ENCODE assay signal across 8 cellular contexts in the genomic region with DNA sequence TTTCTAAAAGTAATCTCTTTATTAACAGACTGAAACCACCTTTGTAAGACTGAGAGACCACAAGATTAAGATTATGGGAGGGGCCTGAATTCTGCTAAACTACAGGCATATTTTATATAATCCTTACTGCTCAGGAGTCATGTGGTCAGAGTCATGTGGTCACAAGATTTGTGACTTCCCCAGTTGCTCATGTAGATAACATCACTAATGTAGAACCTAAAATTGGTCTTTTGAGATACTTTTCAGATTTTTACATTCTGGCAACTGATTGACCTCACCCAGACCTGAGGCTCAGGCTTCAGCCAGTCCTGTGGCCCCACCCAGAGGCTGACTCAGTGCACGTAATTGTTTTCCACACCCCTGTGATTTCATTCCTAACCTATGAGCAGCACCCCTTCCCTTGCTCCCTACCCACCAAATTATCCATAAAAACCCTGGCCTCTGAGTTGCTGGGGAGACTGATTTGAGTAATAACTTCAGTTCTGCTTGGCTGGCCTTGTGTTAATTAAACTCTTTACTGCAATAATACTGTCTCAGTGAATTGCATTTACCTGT. TPM values are rescaled to one million over a fixed set of nuclear protein-coding genes. Genes with fewer than 3 reads are reported as not detected.
DNase-seq lines count a peak whose midpoint lies in the region; ATAC-seq, FAIRE-seq and TF ChIP-seq lines count a peak whose summit lies in the region.

No MANE protein-coding gene starts in this region.

- H3K79me2 ChIP-seq in K562 (ENCODE audit: control insufficient read depth, insufficient read depth, low read length) = no peaks in the 10 kb centered on the region

- H3K9me3 ChIP-seq in heart left ventricle (no peaks in the 10 kb centered on the region), K562 (replicated peaks; ENCODE audit: control insufficient read depth, insufficient read depth, low read depth, low read length) (no peaks in the 10 kb centered on the region), mucosa of descending colon (no peaks in the 10 kb centered on the region)

- TF ChIP-seq EP300 in K562 (IDR thresholded peaks at IDR 0.05; ENCODE audit: low read length) = peak; percentile 25; the same call in 1 of the 2 replicates

- H2AFZ ChIP-seq in K562 (ENCODE audit: low read depth, low read length) = peak overlapping the region; percentile 58

- TF ChIP-seq RAD21 in K562 (CRISPR knock-in tag; conservative IDR thresholded peaks at IDR 0.05 in 1 of 2, IDR thresholded peaks at IDR 0.05 in 1 of 2) = peak; percentile 92 to 94

- FAIRE-seq in RCC 7860 (lab: Jason Lieb, UNC) = peak; percentile 95
- peak; percentile 85 for FAIRE-seq in K562 (lab: Jason Lieb, UNC)

- 44 to 61% (median 49%) methylated on average over 1 of the region's 1 CpG for WGBS in heart left ventricle, 4 donors
- 0% methylated on average over 1 of the region's 1 CpG for WGBS in K562 (ENCODE audit: insufficient coverage, low coverage, missing lambda C conversion rate)

- no peaks in the 10 kb centered on the region for H3K9me1 ChIP-seq in K562 (ENCODE audit: control insufficient read depth, insufficient read depth, low read length)

- TF ChIP-seq CTCF in heart left ventricle (IDR thresholded peaks at IDR 0.05) (peak in 7 of 12 donors; percentile 9 to 38 (median 25)), K562 (IDR thresholded peaks at IDR 0.05 in 2 of 3, conservative IDR thresholded peaks at IDR 0.05 in 1 of 3; ENCODE audit: insufficient read depth in 2 of 3, low read depth in 1 of 3, low read length in 3 of 3) (peak; percentile 79 to 83 (median 80)), mucosa of descending colon (IDR thresholded peaks at IDR 0.05) (no peak)

- no peaks in the 10 kb centered on the region for H3K27me3 ChIP-seq in heart left ventricle
- no peaks in the 10 kb centered on the region for H3K27me3 ChIP-seq in K562 (ENCODE audit: control insufficient read depth in 2 of 2, insufficient read depth in 2 of 2, low read length in 2 of 2)

- no peak overlapping the region for H3K9ac ChIP-seq in K562 (ENCODE audit: insufficient read depth in 1 of 2, low read depth in 2 of 2, low read length in 2 of 2)

- no TSS peak for BruUV-seq in K562 (replicated peaks; lab: Mats Ljungman, UMichigan)

- TF ChIP-seq POLR2A in heart left ventricle (IDR thresholded peaks at IDR 0.05) (no peak), K562 (conservative IDR thresholded peaks at IDR 0.05) (no peak)

- intact Hi-C loops in heart left ventricle (cut with DNase I) (loop anchor here in 2 of 10 donors (10.0 kb wide), 2 partner anchors 108 to 148 kb away; no protein-coding TSS in a partner anchor), cardiac septum (cut with DNase I) (no loop called here), K562 (cut with micrococcal nuclease) (loop anchor here (1.0 to 5.0 kb wide), 5 partner anchors 34 to 471 kb away; partner anchors contain the start of gene LRRC8B), mucosa of descending colon (cut with DNase I, micrococcal nuclease) (no loop called here)

- H4K20me1 ChIP-seq in K562 (replicated peaks; ENCODE audit: control insufficient read depth, insufficient read depth, low read length) = no peaks in the 10 kb centered on the region

- no peak overlapping the region for H3K4me3 ChIP-seq in heart left ventricle
- H3K4me3 ChIP-seq in K562 = no peak overlapping the region
- no peak overlapping the region for H3K4me3 ChIP-seq in mucosa of descending colon

- DNase-seq in heart left ventricle (peak in 3 of 5 donors; percentile 23 to 39 (median 37)), cardiac septum (ENCODE audit: low spot score) (no peak), RCC 7860 (ENCODE audit: low spot score) (peak; percentile 98), K562 (ENCODE audit: extremely low read depth in 1 of 4, low spot score in 3 of 4) (peak; percentile 37 to 84 (median 62)), mucosa of descending colon (peak; percentile 64 to 79 (median 72)), HuH-7 (ENCODE audit: low spot score) (no peak)

- H3K27ac ChIP-seq in heart left ventricle = no peak overlapping the region
- H3K27ac ChIP-seq in K562 (ENCODE audit: extremely low read depth, low read depth, low read length) = no peak overlapping the region; the same call in 2 of the 3 replicates

- CTCF ChIA-PET in K562 (lab: Yijun Ruan, JAX; ENCODE audit: low intra/inter-chr PET ratio) = interaction anchor here (1.2 kb wide), 1 partner anchor 149 kb away, joined by 5 read pairs; no protein-coding TSS in a partner anchor

- no peaks in the 10 kb centered on the region for H3K36me3 ChIP-seq in heart left ventricle
- no peaks in the 10 kb centered on the region for H3K36me3 ChIP-seq in K562 (ENCODE audit: control insufficient read depth, insufficient read depth, low read length)
- H3K36me3 ChIP-seq in mucosa of descending colon (ENCODE audit: low read depth) = no peaks in the 10 kb centered on the region

- ATAC-seq in heart left ventricle (peak in 3 of 4 donors; percentile 69 to 80 (median 79)), HG02938 (IDR thresholded peaks at IDR 0.05; ENCODE audit: unreplicated experiment) (peak; percentile 46), K562 (peak; percentile 97), mucosa of descending colon (peak; percentile 97), HG02973 (IDR thresholded peaks at IDR 0.05; ENCODE audit: unreplicated experiment) (no peak)

- POLR2A ChIA-PET in K562 (lab: Yijun Ruan, JAX) = no interaction called here

- H3K4me1 ChIP-seq in heart left ventricle (peaks cover 0 to 16% (median 0%) of the 10 kb centered on the region in 12 donors), K562 (replicated peaks in 1 of 2; ENCODE audit: control insufficient read depth in 2 of 2, insufficient read depth in 2 of 2, low read length in 2 of 2) (peaks cover 8 to 56% of the 10 kb centered on the region in 2 experiments; a peak in 4 of 5 replicates), mucosa of descending colon (ENCODE audit: low read depth) (peaks cover 16% of the 10 kb centered on the region)

- in situ Hi-C loops in K562 (cut with MboI) = loop anchor here (5.0 kb wide), 1 partner anchor 146 kb away; no protein-coding TSS in a partner anchor

- peak overlapping the region; percentile 25; the same call in 1 of the 2 replicates for H3K4me2 ChIP-seq in K562 (ENCODE audit: insufficient read depth, low read length)

TF ChIP-seq in K562, 482 proteins besides CTCF, POLR2A, EP300 and RAD21 (continues in another document):
- peak; percentile 42 for TF ChIP-seq EP400 (IDR thresholded peaks at IDR 0.05)
- no peak for TF ChIP-seq ELF1 (tag; IDR thresholded peaks at IDR 0.05)
- no peak for TF ChIP-seq ZBTB9 (CRISPR knock-in tag; IDR thresholded peaks at IDR 0.05)
- TF ChIP-seq MXI1 (IDR thresholded peaks at IDR 0.05; ENCODE audit: low read depth, low read length) = no peak
- TF ChIP-seq, protein P1, sequence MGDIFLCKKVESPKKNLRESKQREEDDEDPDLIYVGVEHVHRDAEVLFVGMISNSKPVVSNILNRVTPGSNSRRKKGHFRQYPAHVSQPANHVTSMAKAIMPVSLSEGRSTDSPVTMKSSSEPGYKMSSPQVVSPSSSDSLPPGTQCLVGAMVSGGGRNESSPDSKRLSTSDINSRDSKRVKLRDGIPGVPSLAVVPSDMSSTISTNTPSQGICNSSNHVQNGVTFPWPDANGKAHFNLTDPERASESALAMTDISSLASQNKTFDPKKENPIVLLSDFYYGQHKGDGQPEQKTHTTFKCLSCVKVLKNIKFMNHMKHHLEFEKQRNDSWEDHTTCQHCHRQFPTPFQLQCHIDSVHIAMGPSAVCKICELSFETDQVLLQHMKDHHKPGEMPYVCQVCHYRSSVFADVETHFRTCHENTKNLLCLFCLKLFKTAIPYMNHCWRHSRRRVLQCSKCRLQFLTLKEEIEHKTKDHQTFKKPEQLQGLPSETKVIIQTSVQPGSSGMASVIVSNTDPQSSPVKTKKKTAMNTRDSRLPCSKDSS (IDR thresholded peaks at IDR 0.05; ENCODE audit: low read depth, partially characterized antibody) = no peak
- 0 out of 4 replicates have a peak, but pooled peaks of 1 of the 2 experiments have one; percentile 11 for TF ChIP-seq FOXK2 (conservative IDR thresholded peaks at IDR 0.05 in 1 of 2, IDR thresholded peaks at IDR 0.05 in 1 of 2; ENCODE audit: low read depth in 2 of 2)
- peak; percentile 63; the same call in 1 of the 2 replicates for TF ChIP-seq TOE1 (IDR thresholded peaks at IDR 0.05; ENCODE audit: borderline replicate concordance)
- TF ChIP-seq TOE1 (CRISPR knock-in tag; IDR thresholded peaks at IDR 0.05; ENCODE audit: borderline replicate concordance, low read depth) = no peak
- TF ChIP-seq GABPB1 (CRISPR knock-in tag; IDR thresholded peaks at IDR 0.05) = 0 out of 2 replicates have a peak, but pooled peaks have one; percentile 22

RNA-seq across cellular contexts. Expression of gene ZNF326, which starts 41.8 kb away (rescaled TPM):
- total RNA-seq in heart left ventricle (10 to 100 TPM in 6 of 9 donors, 1 to 10 TPM in 3; 4.9 to 14.7 (median 10.1) TPM), cardiac septum (14.0 TPM), K562 (2014; rRNA removed) (7.2 and 9.2 TPM in 2 replicates), K562 (2014; rRNA removed; fragmentation: Illumina TruSeq; extraction: Trizol) (20.1 and 24.4 TPM in 2 replicates), K562 (2015; rRNA removed; fragmentation: Illumina TruSeq; extraction: Trizol) (17.1 and 19.4 TPM in 2 replicates), K562 (2021) (17.6 and 23.5 TPM in 2 replicates), mucosa of descending colon (10 to 100 TPM; 25.8 to 41.5 (median 40.1) TPM)
- polyA plus RNA-seq in heart left ventricle (10 to 100 TPM; 11.4 to 12.0 TPM), K562 (2011; rRNA removed) (29.5 and 30.6 TPM in 2 replicates), K562 (2014; fragmentation: Illumina TruSeq; extraction: Trizol) (26.8 and 33.2 TPM in 2 replicates), K562 (2014; fragmentation: Nextera tagmentation; extraction: Ambion mirVana) (1 to 10 TPM; 7.3 to 7.7 TPM), K562 (2014; rRNA removed) (30.4 and 31.6 TPM in 2 replicates)
- 16.4 and 77.7 TPM in 2 replicates for total RNA-seq in K562 (2011; cell fraction: chromatin; rRNA removed; ENCODE audit: low replicate concordance)
- total RNA-seq in K562 (2011; cell fraction: nucleolus; rRNA removed) = 11.0 and 16.2 TPM in 2 replicates
- total RNA-seq in K562 (2011; cell fraction: nucleoplasm; rRNA removed) = 31.3 and 61.9 TPM in 2 replicates
- 10.0 and 21.1 TPM in 2 replicates for polyA plus RNA-seq in K562 (2011; cell fraction: cytosol; rRNA removed)
- polyA plus RNA-seq in K562 (2011; cell fraction: nucleus; rRNA removed) = 27.1 and 38.8 TPM in 2 replicates
- 13.6 and 33.7 TPM in 2 replicates for polyA plus RNA-seq in K562 (2012)
- 44.2 and 52.3 TPM in 2 replicates for polyA minus RNA-seq in K562 (2011; rRNA and poly(A)+ RNA removed)
- polyA minus RNA-seq in K562 (2011; cell fraction: cytosol; rRNA and poly(A)+ RNA removed) = 11.2 and 14.7 TPM in 2 replicates
- 63.7 and 116 TPM in 2 replicates for polyA minus RNA-seq in K562 (2011; cell fraction: nucleus; rRNA and poly(A)+ RNA removed)

Comparison
In these comparisons a context has a peak if more than half of its experiments do, and no peak if none do; other contexts are left out.
1. DNase-seq: peak in heart left ventricle (3 of 5), RCC 7860 (single experiment), K562 (4 of 4) and mucosa of descending colon (3 of 3); none in cardiac septum (single experiment) and HuH-7 (single experiment).